2 cellular contexts compared by ENCODE assay signal in genomic region chr17:79138826-79139225, GRCh38.
A peak's percentile ranks its signal among the peaks of the same experiment; 100 is the strongest.
TF ChIP-seq lines count a peak whose summit lies in the region.

No MANE protein-coding gene starts in this region.

TF ChIP-seq in K562, 482 proteins besides CTCF, POLR2A, EP300 and RAD21:
- TF ChIP-seq MAX (CRISPR knock-in tag; IDR thresholded peaks at IDR 0.05) (0 out of 2 replicates have a peak, but pooled peaks have one; percentile 50), MTF1 (CRISPR knock-in tag; IDR thresholded peaks at IDR 0.05; ENCODE audit: borderline replicate concordance) (no peak)

TF ChIP-seq in H1, 55 proteins besides CTCF, POLR2A, EP300 and RAD21:
- TF ChIP-seq ASH2L (IDR thresholded peaks at IDR 0.05; ENCODE audit: low read length): no peak
- TF ChIP-seq MAFK (IDR thresholded peaks at IDR 0.05; ENCODE audit: low read depth, low read length): no peak
- TF ChIP-seq HDAC6 (IDR thresholded peaks at IDR 0.05; ENCODE audit: low read depth, low read length): no peak
- TF ChIP-seq BCL11A (IDR thresholded peaks at IDR 0.05; ENCODE audit: low read depth in 2 of 2, low read length in 2 of 2): no peak
- no peak for TF ChIP-seq SIX5 (IDR thresholded peaks at IDR 0.05; ENCODE audit: low read depth, low read length)
- no peak for TF ChIP-seq TAF1 (IDR thresholded peaks at IDR 0.05; ENCODE audit: low read depth, low read length)
- no peak for TF ChIP-seq CTBP2 (IDR thresholded peaks at IDR 0.05; ENCODE audit: borderline replicate concordance, insufficient read depth, insufficient read length, low read length)
- TF ChIP-seq POLR2AphosphoS5 (IDR thresholded peaks at IDR 0.05; ENCODE audit: low read depth, low read length): no peak
- TF ChIP-seq KDM1A (IDR thresholded peaks at IDR 0.05; ENCODE audit: borderline replicate concordance, low read length): no peak
- no peak for TF ChIP-seq POU5F1 (IDR thresholded peaks at IDR 0.05; ENCODE audit: low read depth, low read length)
- no peak for TF ChIP-seq YY1 (IDR thresholded peaks at IDR 0.05; ENCODE audit: low read depth, low read length)
- TF ChIP-seq TCF12 (IDR thresholded peaks at IDR 0.05; ENCODE audit: low read depth, low read length): no peak
